Comparison of ENCODE assay signal across 8 cellular contexts in the genomic region with DNA sequence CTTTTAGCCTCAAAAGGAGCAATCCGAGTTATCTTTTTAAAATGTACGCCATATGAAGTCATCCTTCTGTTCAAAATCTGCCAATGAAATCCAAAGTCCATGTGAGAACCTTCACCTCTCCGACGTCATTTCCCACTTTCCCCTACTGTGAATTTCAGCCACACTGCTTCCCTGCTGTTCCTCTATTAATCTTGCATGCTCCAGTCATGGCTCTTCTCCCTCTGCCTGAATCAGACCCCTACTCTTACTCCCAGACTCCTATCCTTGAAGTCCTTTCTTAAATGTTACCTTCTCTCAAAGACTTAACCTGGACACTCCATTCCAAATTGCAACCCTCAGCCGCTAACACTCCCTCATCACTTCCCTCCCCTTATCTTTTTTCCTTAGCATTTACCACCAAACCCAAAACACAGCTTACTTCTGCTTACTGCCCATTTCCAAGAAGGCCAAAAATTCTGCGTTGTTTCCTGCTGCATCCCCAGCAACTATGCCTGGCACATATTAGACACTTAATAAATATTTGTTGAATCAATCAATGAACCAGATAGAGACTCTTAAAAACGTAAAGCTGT. TPM values are rescaled to one million over a fixed set of nuclear protein-coding genes. Genes with fewer than 3 reads are reported as not detected.
DNase-seq lines count a peak whose midpoint lies in the region; ATAC-seq, FAIRE-seq and TF ChIP-seq lines count a peak whose summit lies in the region.

No MANE protein-coding gene starts in this region.

- 39% methylated on average over 7 of the region's 7 CpGs; no CpG with 5 or more reads in 1 of the 2 experiments for WGBS in H1 (ENCODE audit: extremely low coverage in 1 of 2, insufficient coverage in 1 of 2, insufficient read length in 1 of 2, insufficient replicate concordance in 2 of 2, low coverage in 1 of 2, low lambda C conversion rate in 2 of 2, missing lambda C conversion rate in 1 of 2), 2 experiments

- peak overlapping the region; percentile 67 to 93 for H3K4me2 ChIP-seq in H1 (ENCODE audit: insufficient read depth in 1 of 2, low read depth in 2 of 2, low read length in 2 of 2)

- H4K5ac ChIP-seq in H1 (ENCODE audit: insufficient read length, low read depth, low read length), result no peak overlapping the region

- no peak overlapping the region for H2BK5ac ChIP-seq in H1 (ENCODE audit: low read depth, low read length)

- TF ChIP-seq EP300 in H1 (IDR thresholded peaks at IDR 0.05; ENCODE audit: borderline replicate concordance in 1 of 2, low read depth in 2 of 2, low read length in 2 of 2), result no peak

- no peak overlapping the region for H2BK20ac ChIP-seq in H1 (ENCODE audit: low read length)

- CTCF ChIA-PET in Panc1 (lab: Charles Lee), result interaction anchor here (0.6 kb wide), 1 partner anchor 8 kb away, joined by 3 read pairs; no protein-coding TSS in a partner anchor
- CTCF ChIA-PET in H1 (lab: Charles Lee; ENCODE audit: partially characterized antibody), result interaction anchor here (0.6 to 1.3 kb wide), 3 partner anchors 20 to 24 kb away, joined by 3 read pairs; no protein-coding TSS in a partner anchor

- H3K14ac ChIP-seq in H1 (ENCODE audit: insufficient read length), result no peak overlapping the region

- in situ Hi-C loops in Panc1 (cut with HindIII; ENCODE audit: low pct_unique_long_range_greater_than_20kb, low sequenced_read_pairs), result no loop called here

- DNase-seq in SKM-1 treated with dmso at 0.1 percent for 144 hours (lab: John Stamatoyannopoulos, UW; ENCODE audit: unreplicated experiment) (peak; percentile 49), SKM-1 (lab: John Stamatoyannopoulos, UW; ENCODE audit: unreplicated experiment) (no peak), Panc1 (ENCODE audit: low read depth, low spot score) (no peak), H1 (ENCODE audit: low read depth in 1 of 2, low spot score in 2 of 2) (no peak)

- H2AK5ac ChIP-seq in H1 (ENCODE audit: low read depth, low read length), result 0 out of 2 replicates have a peak overlapping the region, but pooled peaks have one; percentile 40

- no peak overlapping the region for H2BK15ac ChIP-seq in H1 (ENCODE audit: low read length)

- peaks cover 17% of the 10 kb centered on the region for H3K23me2 ChIP-seq in H1 (ENCODE audit: low read depth, low read length)

- H2BK120ac ChIP-seq in H1 (replicated peaks; ENCODE audit: low read depth, low read length), result no peak overlapping the region

- peaks cover 9 to 14% of the 10 kb centered on the region in 2 experiments for H4K20me1 ChIP-seq in H1 (replicated peaks in 1 of 2; ENCODE audit: control insufficient read depth in 1 of 2, insufficient read depth in 2 of 2, low read length in 2 of 2)

- H4K8ac ChIP-seq in H1 (ENCODE audit: extremely low read depth, insufficient read depth, low read length), result no peak overlapping the region

- no peak for FAIRE-seq in H1 (lab: Jason Lieb, UNC)

- TF ChIP-seq POLR2A in H1 (IDR thresholded peaks at IDR 0.05; ENCODE audit: control extremely low read depth in 1 of 2, low read depth in 2 of 2, low read length in 2 of 2), result no peak

- TF ChIP-seq CTCF in Panc1 (IDR thresholded peaks at IDR 0.05) (no peak), H1 (IDR thresholded peaks at IDR 0.05; ENCODE audit: control extremely low read depth in 1 of 3, insufficient read depth in 1 of 3, low read depth in 1 of 3, low read length in 3 of 3) (no peak), neutrophil (IDR thresholded peaks at IDR 0.05) (no peak)

- H3K79me1 ChIP-seq in H1 (ENCODE audit: low read depth, low read length), result no peaks in the 10 kb centered on the region

- intact Hi-C loops in Panc1 (cut with micrococcal nuclease; ENCODE audit: unreplicated experiment), result no loop called here

- H3K4me3 ChIP-seq in Panc1 (ENCODE audit: low read depth in 2 of 2, low read length in 2 of 2) (peak overlapping the region; percentile 92 to 95), H1 (ENCODE audit: extremely low read depth in 1 of 4, insufficient read depth in 2 of 4, low read depth in 3 of 4, low read length in 4 of 4) (peak overlapping the region; percentile 86 to 99 (median 92); a peak in 7 of 8 replicates), neutrophil (ENCODE audit: low read depth in 1 of 2, low read length in 1 of 2) (peak overlapping the region; percentile 88 to 91)

- H3K9me3 ChIP-seq in Panc1 (ENCODE audit: control insufficient read depth, insufficient read depth, low read depth, low read length) (no peaks in the 10 kb centered on the region), H1 (ENCODE audit: insufficient read depth in 2 of 2, low read depth in 1 of 2, low read length in 1 of 2) (no peaks in the 10 kb centered on the region), neutrophil (no peaks in the 10 kb centered on the region)

- H3K36me3 ChIP-seq in Panc1 (ENCODE audit: control insufficient read depth, insufficient read depth, low read length), result peaks cover 24% of the 10 kb centered on the region
- H3K36me3 ChIP-seq in H1 (ENCODE audit: control insufficient read depth in 2 of 4, insufficient read depth in 4 of 4, low read length in 3 of 4), result peaks cover 15 to 33% (median 23%) of the 10 kb centered on the region in 4 experiments
- H3K36me3 ChIP-seq in neutrophil, result peaks cover 17% of the 10 kb centered on the region

- no peak overlapping the region for H4K91ac ChIP-seq in H1 (replicated peaks; ENCODE audit: insufficient read length, low read length)

- no peak overlapping the region for H3K4ac ChIP-seq in H1 (replicated peaks; ENCODE audit: insufficient read length, low read depth, low read length)

- no peak overlapping the region for H2AFZ ChIP-seq in H1 (ENCODE audit: low read length)

- H3K18ac ChIP-seq in H1 (ENCODE audit: extremely low read depth, low read length), result no peak overlapping the region

- H3K4me1 ChIP-seq in Panc1 (ENCODE audit: control insufficient read depth, insufficient read depth, low read length), result peaks cover 24% of the 10 kb centered on the region
- H3K4me1 ChIP-seq in H1 (replicated peaks in 1 of 4; ENCODE audit: control insufficient read depth in 3 of 4, insufficient read depth in 4 of 4, low read length in 3 of 4), result peaks cover 5 to 8% (median 6%) of the 10 kb centered on the region in 4 experiments; a peak in 5 of 7 replicates
- peaks cover 29 to 34% of the 10 kb centered on the region in 2 experiments for H3K4me1 ChIP-seq in neutrophil (ENCODE audit: control insufficient read depth in 1 of 2, insufficient read depth in 1 of 2, low read depth in 1 of 2, low read length in 1 of 2)

- H3K27ac ChIP-seq in Panc1 (ENCODE audit: low read length), result peak overlapping the region; percentile 84
- H3K27ac ChIP-seq in H1 (ENCODE audit: low read depth, low read length), result no peak overlapping the region
- no peak overlapping the region for H3K27ac ChIP-seq in neutrophil

- no peaks in the 10 kb centered on the region for H3K27me3 ChIP-seq in Panc1 (ENCODE audit: control insufficient read depth, insufficient read depth, low read length)
- H3K27me3 ChIP-seq in H1 (replicated peaks in 1 of 4; ENCODE audit: control insufficient read depth in 3 of 4, extremely low read depth in 1 of 4, insufficient read depth in 3 of 4, low read length in 3 of 4), result no peaks in the 10 kb centered on the region; a peak in 1 of 7 replicates
- H3K27me3 ChIP-seq in neutrophil, result no peaks in the 10 kb centered on the region

- H3K79me2 ChIP-seq in H1 (ENCODE audit: control insufficient read depth in 1 of 2, insufficient read depth in 2 of 2, low read length in 2 of 2), result peaks cover 0 to 58% of the 10 kb centered on the region in 2 experiments; a peak in 3 of 4 replicates

- H2BK12ac ChIP-seq in H1 (ENCODE audit: low read depth, low read length), result no peak overlapping the region

- TF ChIP-seq RAD21 in H1 (IDR thresholded peaks at IDR 0.05 in 1 of 2, conservative IDR thresholded peaks at IDR 0.05 in 1 of 2; ENCODE audit: low read depth in 2 of 2, low read length in 2 of 2), result no peak

- peak overlapping the region in 2 of 4 experiments; percentile 47 to 69; a peak in 3 of 7 replicates for H3K9ac ChIP-seq in H1 (replicated peaks in 1 of 4; ENCODE audit: extremely low read depth in 1 of 4, low read depth in 3 of 4, low read length in 3 of 4)

- POLR2A ChIA-PET in Panc1 (lab: Charles Lee) (no interaction called here), H1 (lab: Charles Lee; ENCODE audit: partially characterized antibody) (interaction anchor here (1.2 to 11.5 kb wide), 14 partner anchors 9 to 105 kb away, joined by 3 to 363 read pairs (median 23); partner anchors contain the start of gene NR1D2)

- BruUV-seq in Panc1 (replicated peaks; lab: Mats Ljungman, UMichigan), result no TSS peak

- no peak overlapping the region for H3K56ac ChIP-seq in H1 (replicated peaks; ENCODE audit: insufficient read length, low read depth, low read length)

- ATAC-seq in Panc1, result no peak
- no peak for ATAC-seq in GM19455 (IDR thresholded peaks at IDR 0.05; ENCODE audit: unreplicated experiment)
- ATAC-seq in GM18519 (IDR thresholded peaks at IDR 0.05; ENCODE audit: low FRiP score, unreplicated experiment), result no peak
- ATAC-seq in HG03175 (IDR thresholded peaks at IDR 0.05; ENCODE audit: unreplicated experiment), result no peak

- H3K23ac ChIP-seq in H1 (ENCODE audit: insufficient read length), result no peak overlapping the region

RNA-seq across cellular contexts. Expression of gene NKIRAS1, which starts 1.2 kb away (rescaled TPM):
- total RNA-seq in Panc1 (2021; ENCODE audit: unreplicated experiment), result 8.9 TPM
- 4.7 TPM for polyA plus RNA-seq in Panc1 (2012; ENCODE audit: insufficient read length)
- total RNA-seq in H1 (2021; fragmentation: NEBNext Ultra II Directional; extraction: Animal tissue kit (Norgen Biotek cat#: 25700)), result 7.0 and 7.6 TPM in 2 replicates
- 1.8 and 3.4 TPM in 2 replicates for polyA plus RNA-seq in H1 (2011; rRNA removed)
- polyA plus RNA-seq in H1 (2011; cell fraction: cytosol; rRNA removed), result 4.4 TPM
- 1.5 TPM for polyA plus RNA-seq in H1 (2011; cell fraction: nucleus; rRNA removed)
- polyA plus RNA-seq in H1 (2012, experiment 1 of 2), result 3.6 to 7.2 TPM (median 5.0 TPM) in 4 replicates
- polyA plus RNA-seq in H1 (2012, experiment 2 of 2), result 0.88 TPM
- 4.2 TPM for polyA plus RNA-seq in H1 (2013, experiment 1 of 2)
- 4.4 TPM for polyA plus RNA-seq in H1 (2013, experiment 2 of 2)
- 3.1 and 3.9 TPM in 2 replicates for polyA minus RNA-seq in H1 (2011; rRNA and poly(A)+ RNA removed)
- 3.3 TPM for polyA minus RNA-seq in H1 (2011; cell fraction: cytosol; rRNA and poly(A)+ RNA removed)
- 8.5 TPM for polyA minus RNA-seq in H1 (2011; cell fraction: nucleus; rRNA and poly(A)+ RNA removed)

RNA-seq across cellular contexts. Expression of gene RPL15, which starts 1.3 kb away (rescaled TPM):
- 864 TPM for total RNA-seq in Panc1 (2021; ENCODE audit: unreplicated experiment)
- 1,152 TPM for polyA plus RNA-seq in Panc1 (2012; ENCODE audit: insufficient read length)
- total RNA-seq in H1 (2021; fragmentation: NEBNext Ultra II Directional; extraction: Animal tissue kit (Norgen Biotek cat#: 25700)), result 2,767 and 2,819 TPM in 2 replicates
- polyA plus RNA-seq in H1 (2011; rRNA removed), result 6,473 and 6,491 TPM in 2 replicates
- polyA plus RNA-seq in H1 (2011; cell fraction: cytosol; rRNA removed), result 6,660 TPM
- polyA plus RNA-seq in H1 (2011; cell fraction: nucleus; rRNA removed), result 3,832 TPM
- polyA plus RNA-seq in H1 (2012, experiment 1 of 2), result 3,531 to 4,386 TPM (median 4,298 TPM) in 4 replicates
- polyA plus RNA-seq in H1 (2012, experiment 2 of 2), result 9,956 TPM
- 2,824 TPM for polyA plus RNA-seq in H1 (2013, experiment 1 of 2)
- polyA plus RNA-seq in H1 (2013, experiment 2 of 2), result 2,851 TPM
- 1,830 and 1,953 TPM in 2 replicates for polyA minus RNA-seq in H1 (2011; rRNA and poly(A)+ RNA removed)
- 1,561 TPM for polyA minus RNA-seq in H1 (2011; cell fraction: cytosol; rRNA and poly(A)+ RNA removed)
- polyA minus RNA-seq in H1 (2011; cell fraction: nucleus; rRNA and poly(A)+ RNA removed), result 1,070 TPM

RNA-seq across cellular contexts. Expression of gene NR1D2, which starts 29.5 kb away (rescaled TPM):
- 9.5 TPM for total RNA-seq in Panc1 (2021; ENCODE audit: unreplicated experiment)
- 3.9 TPM for polyA plus RNA-seq in Panc1 (2012; ENCODE audit: insufficient read length)
- total RNA-seq in H1 (2021; fragmentation: NEBNext Ultra II Directional; extraction: Animal tissue kit (Norgen Biotek cat#: 25700)), result 21.7 and 22.0 TPM in 2 replicates
- 3.5 and 5.9 TPM in 2 replicates for polyA plus RNA-seq in H1 (2011; rRNA removed)
- 6.9 TPM for polyA plus RNA-seq in H1 (2011; cell fraction: cytosol; rRNA removed)
- 3.1 TPM for polyA plus RNA-seq in H1 (2011; cell fraction: nucleus; rRNA removed)
- 9.9 to 16.3 TPM (median 12.7 TPM) in 4 replicates for polyA plus RNA-seq in H1 (2012, experiment 1 of 2)
- 0.39 TPM for polyA plus RNA-seq in H1 (2012, experiment 2 of 2)
- polyA plus RNA-seq in H1 (2013, experiment 1 of 2), result 7.1 TPM
- 7.3 TPM for polyA plus RNA-seq in H1 (2013, experiment 2 of 2)
- polyA minus RNA-seq in H1 (2011; rRNA and poly(A)+ RNA removed), result 26.1 and 41.2 TPM in 2 replicates
- polyA minus RNA-seq in H1 (2011; cell fraction: cytosol; rRNA and poly(A)+ RNA removed), result 17.2 TPM
- polyA minus RNA-seq in H1 (2011; cell fraction: nucleus; rRNA and poly(A)+ RNA removed), result 29.0 TPM
